ENCODE assay signal across 25 cellular contexts in genomic region chr9:137832191-137832700, GRCh38. TPM values are rescaled to one million over a fixed set of nuclear protein-coding genes. Genes with fewer than 3 reads are reported as not detected.
"Had no signal": no experiment of that assay in that cellular context is flagged by ENCODE, and none has a peak within 500 bp of the region (broad histone marks: within the 10 kb centered on the region; RNA-seq: fewer than 3 reads in every experiment).

No MANE protein-coding gene starts in this region.

- H3K27me3 ChIP-seq: neural progenitor cell, neutrophil, ovary, right atrium auricular region, suprapubic skin, transverse colon, upper lobe of left lung, vagina had no signal

- DNase-seq: islet precursor cell; left ventricle myocardium inferior; mesendoderm; naive B cell; natural killer cell; nephron progenitor cell; occipital lobe; ovary; stimulated activated CD4-positive, alpha-beta T cell treated with anti-CD3 and anti-CD28 coated beads, Interleukin-12 subunit alpha, Interleukin-12 subunit beta, amount 100 ng/mL, for 4 hours; stimulated activated CD4-positive, alpha-beta T cell treated with anti-CD3 and anti-CD28 coated beads, Interleukin-15, amount 100 ng/mL, for 24 hours; stimulated activated CD4-positive, alpha-beta T cell treated with anti-CD3 and anti-CD28 coated beads, Interleukin-2, amount 100 ng/mL, for 24 hours; stimulated activated CD4-positive, alpha-beta T cell treated with anti-CD3 and anti-CD28 coated beads, Interleukin-4, amount 100 ng/mL, for 1 hour; stimulated activated naive B cell treated with anti-CD40 and anti-IgM and Interleukin-4, amounts not matched to agents 10 μg/mL and 1 μg/mL and 100 μg/mL, for 72 hours; transverse colon had no signal

- H2AFZ ChIP-seq: neural progenitor cell had no signal

- H3K4me3 ChIP-seq: left ventricle myocardium inferior, lung, neural progenitor cell, ovary, right atrium auricular region, skin epidermis, suprapubic skin, transverse colon, upper lobe of left lung, vagina had no signal

- H3K36me3 ChIP-seq: neural progenitor cell, ovary had no signal

- H3K27ac ChIP-seq: left ventricle myocardium inferior, neural progenitor cell, neutrophil, ovary, right atrium auricular region, skin epidermis, suprapubic skin, transverse colon, upper lobe of left lung, vagina had no signal

- H3K9me3 ChIP-seq: left ventricle myocardium inferior, neutrophil, ovary, right atrium auricular region, suprapubic skin, transverse colon, upper lobe of left lung, vagina had no signal

- H3K4me2 ChIP-seq: neural progenitor cell had no signal

- H3K4me1 ChIP-seq: left ventricle myocardium inferior, neural progenitor cell, right atrium auricular region, suprapubic skin, transverse colon, upper lobe of left lung, vagina had no signal

- H3K9ac ChIP-seq: neural progenitor cell had no signal

- ATAC-seq: natural killer cell; sciatic nerve; stimulated activated naive B cell treated with anti-CD40 and anti-IgM and Interleukin-4, amounts not matched to agents 10 μg/mL and 1 μg/mL and 100 μg/mL, for 72 hours had no signal

RNA-seq across cellular contexts. Expression of gene CACNA1B, which starts 45.3 kb away (rescaled TPM):
- total RNA-seq: lower leg skin, subcutaneous adipose tissue had no signal
